8 cellular contexts compared by ENCODE assay signal in genomic region chr17:39951924-39952664, GRCh38. TPM values are rescaled to one million over a fixed set of nuclear protein-coding genes. Genes with fewer than 3 reads are reported as not detected.
DNase-seq lines count a peak whose midpoint lies in the region.

No MANE protein-coding gene starts in this region.

- H3K27me3 ChIP-seq in CD8-positive, alpha-beta memory T cell (ENCODE audit: insufficient read depth, low read length, poor library complexity, severe bottlenecking) = no peaks in the 10 kb centered on the region
- H3K27me3 ChIP-seq in ectodermal cell (ENCODE audit: control insufficient read depth, insufficient read depth, low read length, poor library complexity, severe bottlenecking) = peaks cover 10% of the 10 kb centered on the region
- H3K27me3 ChIP-seq in neuron (ENCODE audit: insufficient read depth, low read length) = peaks cover under 1% of the 10 kb centered on the region

- peak in 1 of 5 donors; percentile 53 for DNase-seq in CD8-positive, alpha-beta memory T cell
- no peak for DNase-seq in Jurkat, Clone E6-1 (ENCODE audit: low read depth, low spot score)
- DNase-seq in glomerular visceral epithelial cell (ENCODE audit: extremely low spot score) (no peak), globus pallidus (ENCODE audit: low spot score) (no peak), OCI-M1 (lab: John Stamatoyannopoulos, UW) (no peak)
- DNase-seq in activated CD8-positive, alpha-beta memory T cell treated with anti-CD3 and anti-CD28 coated beads, Interleukin-2, amount 50 U/mL, for 48 hours = no peak

- H3K4me3 Mint-ChIP-seq in CD8-positive, alpha-beta memory T cell = peak overlapping the region; percentile 55 to 88 (median 64)

- H3K4me3 ChIP-seq in CD8-positive, alpha-beta memory T cell (ENCODE audit: low read length) = peak overlapping the region; percentile 74
- H3K4me3 ChIP-seq in Jurkat, Clone E6-1 (ENCODE audit: low read length) = peak overlapping the region; percentile 49
- peak overlapping the region; percentile 41 for H3K4me3 ChIP-seq in ectodermal cell (ENCODE audit: insufficient read depth, low read depth, low read length)
- peak overlapping the region; percentile 34 for H3K4me3 ChIP-seq in neuron (ENCODE audit: low read length)

- H3K4me1 Mint-ChIP-seq in CD8-positive, alpha-beta memory T cell = peaks cover 10 to 19% (median 12%) of the 10 kb centered on the region in 3 donors

- no peaks in the 10 kb centered on the region for H3K9me3 Mint-ChIP-seq in CD8-positive, alpha-beta memory T cell

- H3K27me3 Mint-ChIP-seq in CD8-positive, alpha-beta memory T cell = no peaks in the 10 kb centered on the region

- no peaks in the 10 kb centered on the region for H3K36me3 Mint-ChIP-seq in CD8-positive, alpha-beta memory T cell

- no peak overlapping the region for H3K27ac ChIP-seq in CD8-positive, alpha-beta memory T cell (ENCODE audit: low read depth, low read length)
- no peak overlapping the region for H3K27ac ChIP-seq in ectodermal cell (ENCODE audit: insufficient read depth, low read depth, low read length, poor library complexity, severe bottlenecking)

- H3K9me3 ChIP-seq in CD8-positive, alpha-beta memory T cell (ENCODE audit: low read length) = no peaks in the 10 kb centered on the region
- H3K9me3 ChIP-seq in ectodermal cell (ENCODE audit: control insufficient read depth, low read length) (no peaks in the 10 kb centered on the region), neuron (ENCODE audit: low read length) (no peaks in the 10 kb centered on the region)

- peaks cover 12% of the 10 kb centered on the region for H3K4me1 ChIP-seq in CD8-positive, alpha-beta memory T cell (ENCODE audit: insufficient read depth, low read length)
- peaks cover 7% of the 10 kb centered on the region for H3K4me1 ChIP-seq in ectodermal cell (ENCODE audit: control insufficient read depth, insufficient read depth, low read length)
- peaks cover 5% of the 10 kb centered on the region for H3K4me1 ChIP-seq in neuron (ENCODE audit: insufficient read depth, low read length)

- 68 to 71% methylated on average over 21 of the region's 21 CpGs for WGBS in ectodermal cell, 2 experiments

- peak overlapping the region in 5 of 8 donors; percentile 5 to 63 (median 21) for H3K27ac Mint-ChIP-seq in CD8-positive, alpha-beta memory T cell

- H3K36me3 ChIP-seq in CD8-positive, alpha-beta memory T cell (ENCODE audit: insufficient read depth, low read length) = no peaks in the 10 kb centered on the region
- no peaks in the 10 kb centered on the region for H3K36me3 ChIP-seq in ectodermal cell (ENCODE audit: control insufficient read depth, insufficient read depth, low read length)
- H3K36me3 ChIP-seq in neuron (ENCODE audit: insufficient read depth, low read length) = no peaks in the 10 kb centered on the region

- CTCF ChIA-PET in CD8-positive, alpha-beta memory T cell (lab: Charles Lee) = interaction anchor here (0.6 to 3.6 kb wide), 2 partner anchors 28 to 138 kb away, joined by 3 to 23 read pairs; partner anchors contain the start of gene PSMD3

- no peak overlapping the region for H2AFZ ChIP-seq in neuron (ENCODE audit: low read depth, low read length)

- POLR2A ChIA-PET in CD8-positive, alpha-beta memory T cell (lab: Charles Lee) = no interaction called here

RNA-seq across cellular contexts. Expression of gene GSDMA, which starts 10.7 kb away (rescaled TPM):
- not detected for total RNA-seq in CD8-positive, alpha-beta memory T cell
- 0.14 TPM for polyA plus RNA-seq in CD8-positive, alpha-beta memory T cell
- polyA plus RNA-seq in Jurkat, Clone E6-1 (2012; ENCODE audit: insufficient read depth, insufficient read length) = not detected
- polyA plus RNA-seq in ectodermal cell (2013, experiment 1 of 4) = not detected
- polyA plus RNA-seq in ectodermal cell (2013, experiment 2 of 4) = not detected
- not detected for polyA plus RNA-seq in ectodermal cell (2013, experiment 3 of 4)
- polyA plus RNA-seq in ectodermal cell (2013, experiment 4 of 4) = not detected

RNA-seq across cellular contexts. Expression of gene LRRC3C, which starts 24.6 kb away (rescaled TPM):
- total RNA-seq in CD8-positive, alpha-beta memory T cell = not detected
- not detected for polyA plus RNA-seq in CD8-positive, alpha-beta memory T cell
- polyA plus RNA-seq in Jurkat, Clone E6-1 (2012; ENCODE audit: insufficient read depth, insufficient read length) = not detected
- not detected for polyA plus RNA-seq in ectodermal cell (2013, experiment 1 of 4)
- polyA plus RNA-seq in ectodermal cell (2013, experiment 2 of 4) = not detected
- not detected for polyA plus RNA-seq in ectodermal cell (2013, experiment 3 of 4)
- not detected for polyA plus RNA-seq in ectodermal cell (2013, experiment 4 of 4)

RNA-seq across cellular contexts. Expression of gene ORMDL3, which starts 24.7 kb away (rescaled TPM):
- total RNA-seq in CD8-positive, alpha-beta memory T cell = 10 to 100 TPM; 73.6 to 76.4 TPM
- polyA plus RNA-seq in CD8-positive, alpha-beta memory T cell = 217 TPM
- 88.5 TPM for polyA plus RNA-seq in Jurkat, Clone E6-1 (2012; ENCODE audit: insufficient read depth, insufficient read length)
- polyA plus RNA-seq in ectodermal cell (2013, experiment 1 of 4) = 65.4 TPM
- 71.6 TPM for polyA plus RNA-seq in ectodermal cell (2013, experiment 2 of 4)
- 50.4 TPM for polyA plus RNA-seq in ectodermal cell (2013, experiment 3 of 4)
- 54.5 TPM for polyA plus RNA-seq in ectodermal cell (2013, experiment 4 of 4)

RNA-seq across cellular contexts. Expression of gene PSMD3, which starts 28.5 kb away (rescaled TPM):
- 100 to 1,000 TPM; 185 to 186 TPM for total RNA-seq in CD8-positive, alpha-beta memory T cell
- 51.1 TPM for polyA plus RNA-seq in CD8-positive, alpha-beta memory T cell
- 227 TPM for polyA plus RNA-seq in Jurkat, Clone E6-1 (2012; ENCODE audit: insufficient read depth, insufficient read length)
- polyA plus RNA-seq in ectodermal cell (2013, experiment 1 of 4) = 161 TPM
- 154 TPM for polyA plus RNA-seq in ectodermal cell (2013, experiment 2 of 4)
- 119 TPM for polyA plus RNA-seq in ectodermal cell (2013, experiment 3 of 4)
- 136 TPM for polyA plus RNA-seq in ectodermal cell (2013, experiment 4 of 4)

RNA-seq across cellular contexts. Expression of gene GSDMB, which starts 33.7 kb away (rescaled TPM):
- total RNA-seq in CD8-positive, alpha-beta memory T cell = 10 to 100 TPM; 14.0 to 14.8 TPM
- 1.3 TPM for polyA plus RNA-seq in CD8-positive, alpha-beta memory T cell
- 12.3 TPM for polyA plus RNA-seq in Jurkat, Clone E6-1 (2012; ENCODE audit: insufficient read depth, insufficient read length)
- 21.1 TPM for polyA plus RNA-seq in ectodermal cell (2013, experiment 1 of 4)
- 13.8 TPM for polyA plus RNA-seq in ectodermal cell (2013, experiment 2 of 4)
- 11.4 TPM for polyA plus RNA-seq in ectodermal cell (2013, experiment 3 of 4)
- polyA plus RNA-seq in ectodermal cell (2013, experiment 4 of 4) = 15.6 TPM
